In the genomic region with DNA sequence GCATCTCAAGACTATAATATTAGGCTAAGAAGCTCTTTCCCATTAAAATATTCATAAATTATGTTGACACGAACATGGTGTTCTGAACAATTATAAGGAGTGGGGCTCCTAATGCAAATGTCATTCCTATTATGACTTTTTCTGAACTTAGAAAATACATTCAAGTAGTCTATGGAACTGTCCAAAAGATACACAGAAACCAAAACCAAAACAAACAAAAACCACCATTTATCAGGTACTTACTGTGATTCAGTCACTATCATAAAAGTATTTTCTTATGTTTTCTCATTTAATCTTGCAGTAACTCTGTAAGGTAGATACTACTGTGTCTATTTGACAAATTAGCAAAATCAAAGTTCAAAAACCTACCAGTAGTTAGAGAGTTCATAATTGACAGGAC, we compare ENCODE assay signal across 10 cellular contexts.
"Had no signal": no experiment of that assay in that cellular context is flagged by ENCODE, and none has a peak within 500 bp of the region (broad histone marks: within the 10 kb centered on the region; RNA-seq: fewer than 3 reads in every experiment).

No MANE protein-coding gene starts in this region.

- H2AFZ ChIP-seq: GM23338 had no signal

- ATAC-seq: GM23338, HepG2 had no signal

- FAIRE-seq: H1, H54, HepG2 had no signal

- H3K4me3 Mint-ChIP-seq: GM23338, H9, HFFc6, IgD-negative memory B cell had no signal

- DNase-seq: H9, HCEC 1CT, HFFc6, KBM-7 had no signal

- H3K4me2 ChIP-seq: GM23338 had no signal

- H3K27me3 Mint-ChIP-seq: IgD-negative memory B cell had no signal

- H3K9me3 Mint-ChIP-seq: GM23338, H9, HFFc6, IgD-negative memory B cell had no signal

- H3K4me3 ChIP-seq: GM23338 had no signal

- H3K4me1 Mint-ChIP-seq: GM23338, IgD-negative memory B cell had no signal

- H3K27ac ChIP-seq: HL-60 had no signal

- H3K27ac Mint-ChIP-seq: GM23338, H9, HFFc6, IgD-negative memory B cell had no signal
